In the genomic region with DNA sequence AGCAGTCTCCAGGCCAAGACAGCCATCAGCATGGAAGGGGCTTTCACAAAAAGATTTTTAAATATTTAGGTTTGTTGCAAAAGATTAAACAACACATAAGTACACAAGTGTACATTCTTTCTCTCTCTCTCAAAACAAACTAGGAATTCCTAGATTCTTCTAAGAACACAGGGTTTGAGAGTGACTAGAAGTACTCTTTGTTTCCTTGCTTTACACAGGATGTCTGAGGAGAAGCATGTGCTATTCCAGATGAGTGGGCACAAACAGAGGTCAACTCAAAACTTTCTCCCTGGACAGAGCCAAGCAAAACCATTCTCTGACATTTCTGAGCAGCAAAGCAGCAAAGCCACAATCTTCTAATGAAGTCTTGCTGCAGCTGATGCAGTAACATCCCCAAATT, we compare ENCODE assay signal across 26 cellular contexts.
A peak's percentile ranks its signal among the peaks of the same experiment; 100 is the strongest.
DNase-seq lines count a peak whose midpoint lies in the region; TF ChIP-seq lines count a peak whose summit lies in the region.
"Had no signal": no experiment of that assay in that cellular context is flagged by ENCODE, and none has a peak within 500 bp of the region (broad histone marks: within the 10 kb centered on the region; RNA-seq: fewer than 3 reads in every experiment).

No MANE protein-coding gene starts in this region.

- H2AFZ ChIP-seq in trophoblast cell (ENCODE audit: insufficient read depth, low read length, poor library complexity): no peak overlapping the region

- H3K18ac ChIP-seq in trophoblast cell (ENCODE audit: low read length): no peak overlapping the region

- no peak overlapping the region for H2BK120ac ChIP-seq in trophoblast cell (ENCODE audit: insufficient read depth, low read length, poor library complexity)

- no peaks in the 10 kb centered on the region for H3K36me3 ChIP-seq in trophoblast cell (ENCODE audit: control insufficient read depth in 1 of 2, insufficient read depth in 2 of 2, low read length in 2 of 2)
- no peaks in the 10 kb centered on the region for H3K36me3 ChIP-seq in prostate gland
- H3K36me3 ChIP-seq: cardiac muscle cell, upper lobe of left lung had no signal

- H2AK5ac ChIP-seq in trophoblast cell (ENCODE audit: low read length): no peak overlapping the region

- H4K12ac ChIP-seq in trophoblast cell (ENCODE audit: low read depth, low read length): no peak overlapping the region

- no peak overlapping the region for H4K91ac ChIP-seq in trophoblast cell (ENCODE audit: low read depth, low read length)

- TF ChIP-seq POLR2A in prostate gland (IDR thresholded peaks at IDR 0.05): no peak

- H3K4me2 ChIP-seq in trophoblast cell (ENCODE audit: low read length): no peak overlapping the region

- H3K79me2 ChIP-seq in trophoblast cell (ENCODE audit: control insufficient read depth, insufficient read depth, low read length, poor library complexity): no peaks in the 10 kb centered on the region

- H3K14ac ChIP-seq in trophoblast cell (ENCODE audit: low read length): no peak overlapping the region

- H3K9ac ChIP-seq in trophoblast cell (ENCODE audit: low read length): no peak overlapping the region

- H3K27ac Mint-ChIP-seq in activated CD4-positive, alpha-beta T cell treated with anti-CD3 and anti-CD28 coated beads, Interleukin-2, amount 10 ng/mL, durations not matched to agents 24 days and 14 days: no peak overlapping the region
- H3K27ac Mint-ChIP-seq: CD4-positive, CD25-positive, alpha-beta regulatory T cell; naive thymus-derived CD4-positive, alpha-beta T cell had no signal

- peak; percentile 24 for DNase-seq in activated CD4-positive, alpha-beta T cell treated with anti-CD3 and anti-CD28 coated beads, Interleukin-2, amount 10 ng/mL, durations not matched to agents 24 days and 14 days
- no peak for DNase-seq in activated CD4-positive, alpha-beta T cell treated with anti-CD3 and anti-CD28 coated beads, Interleukin-2, amount 50 U/mL, for 48 hours
- peak; percentile 17 for DNase-seq in fibroblast of villous mesenchyme (ENCODE audit: low read depth)
- no peak for DNase-seq in trophoblast cell
- no peak for DNase-seq in NCI-H1092 treated with DMSO at 0.1 percent for 48 hours (lab: John Stamatoyannopoulos, UW)
- DNase-seq in NCI-H2171 (lab: John Stamatoyannopoulos, UW): no peak
- no peak for DNase-seq in SKM-1 treated with dmso at 0.1 percent for 144 hours (lab: John Stamatoyannopoulos, UW; ENCODE audit: unreplicated experiment)
- DNase-seq in prostate gland (ENCODE audit: low spot score): no peak
- DNase-seq: activated CD4-positive, alpha-beta T cell treated with anti-CD3 and anti-CD28 coated beads, Interleukin-2, amount 50 U/mL, for 4 hours; activated CD4-positive, CD25-positive, alpha-beta regulatory T cell; activated naive CD4-positive, alpha-beta T cell treated with anti-CD3 and anti-CD28 coated beads, Interleukin-2, amount 50 U/mL, for 16 hours; amygdala; CD4-positive, CD25-positive, alpha-beta regulatory T cell; EL; Karpas-422; MV-4-11; naive thymus-derived CD4-positive, alpha-beta T cell; NCI-H1694 treated with DMSO at 0.1 percent for 48 hours; NCI-H524; right cardiac atrium; stimulated activated CD4-positive, alpha-beta T cell treated with anti-CD3 and anti-CD28 coated beads, Interleukin-2, amount 100 ng/mL, for 48 hours; SW 1271; upper lobe of left lung had no signal

- no peak overlapping the region for H3K4me3 ChIP-seq in fibroblast of villous mesenchyme (ENCODE audit: low read depth, low read length)
- no peak overlapping the region for H3K4me3 ChIP-seq in trophoblast cell (ENCODE audit: low read depth, low read length)
- H3K4me3 ChIP-seq in prostate gland: no peak overlapping the region
- H3K4me3 ChIP-seq: cardiac muscle cell, upper lobe of left lung had no signal

- no peak overlapping the region for H4K8ac ChIP-seq in trophoblast cell (ENCODE audit: low read depth, low read length)

- no peak overlapping the region for H3K4ac ChIP-seq in trophoblast cell (ENCODE audit: low read depth, low read length)

- H3K4me1 ChIP-seq in trophoblast cell (ENCODE audit: control insufficient read depth in 1 of 2, insufficient read depth in 2 of 2, low read length in 2 of 2): no peaks in the 10 kb centered on the region
- no peaks in the 10 kb centered on the region for H3K4me1 ChIP-seq in prostate gland (replicated peaks)
- H3K4me1 ChIP-seq: upper lobe of left lung had no signal

- H3K4me1 Mint-ChIP-seq in activated CD4-positive, alpha-beta T cell treated with anti-CD3 and anti-CD28 coated beads, Interleukin-2, amount 10 ng/mL, durations not matched to agents 24 days and 14 days: no peaks in the 10 kb centered on the region
- H3K4me1 Mint-ChIP-seq: CD4-positive, CD25-positive, alpha-beta regulatory T cell; naive thymus-derived CD4-positive, alpha-beta T cell had no signal

- no peak overlapping the region for H2BK12ac ChIP-seq in trophoblast cell (ENCODE audit: low read length)

- peaks cover 2% of the 10 kb centered on the region for H3K36me3 Mint-ChIP-seq in activated CD4-positive, alpha-beta T cell treated with anti-CD3 and anti-CD28 coated beads, Interleukin-2, amount 10 ng/mL, durations not matched to agents 24 days and 14 days (ENCODE audit: low read depth)

- peak overlapping the region; percentile 56 for H3K23ac ChIP-seq in trophoblast cell (ENCODE audit: low read length)

- peaks cover 7% of the 10 kb centered on the region for H3K9me3 Mint-ChIP-seq in activated CD4-positive, alpha-beta T cell treated with anti-CD3 and anti-CD28 coated beads, Interleukin-2, amount 10 ng/mL, durations not matched to agents 24 days and 14 days
- H3K9me3 Mint-ChIP-seq: CD4-positive, CD25-positive, alpha-beta regulatory T cell had no signal

- intact Hi-C loops in activated CD4-positive, alpha-beta T cell treated with anti-CD3 and anti-CD28 coated beads, Interleukin-2, amount 10 ng/mL, durations not matched to agents 24 days and 14 days (cut with micrococcal nuclease): no loop called here
- intact Hi-C loops in prostate gland (cut with DNase I): no loop called here

- H2BK5ac ChIP-seq in trophoblast cell (ENCODE audit: low read depth, low read length, poor library complexity): no peak overlapping the region

- H3K27me3 ChIP-seq in trophoblast cell (ENCODE audit: insufficient read depth, low read length) (no peaks in the 10 kb centered on the region), prostate gland (replicated peaks; ENCODE audit: insufficient read depth) (no peaks in the 10 kb centered on the region)
- H3K27me3 ChIP-seq: cardiac muscle cell, upper lobe of left lung had no signal

- no peaks in the 10 kb centered on the region for H3K9me3 ChIP-seq in trophoblast cell (ENCODE audit: insufficient read depth, low read depth, low read length)
- no peaks in the 10 kb centered on the region for H3K9me3 ChIP-seq in prostate gland
- H3K9me3 ChIP-seq: upper lobe of left lung had no signal

- peaks cover 4% of the 10 kb centered on the region for H3K79me1 ChIP-seq in trophoblast cell (ENCODE audit: low read length)

- no peaks in the 10 kb centered on the region for H3K27me3 Mint-ChIP-seq in activated CD4-positive, alpha-beta T cell treated with anti-CD3 and anti-CD28 coated beads, Interleukin-2, amount 10 ng/mL, durations not matched to agents 24 days and 14 days
- H3K27me3 Mint-ChIP-seq: CD4-positive, CD25-positive, alpha-beta regulatory T cell; naive thymus-derived CD4-positive, alpha-beta T cell had no signal

- no peak for TF ChIP-seq CTCF in fibroblast of villous mesenchyme (IDR thresholded peaks at IDR 0.05; ENCODE audit: insufficient read depth, low read depth, low read length)
- TF ChIP-seq CTCF in prostate gland (IDR thresholded peaks at IDR 0.05): no peak

- H3K27ac ChIP-seq in trophoblast cell (ENCODE audit: low read depth, low read length): no peak overlapping the region
- no peak overlapping the region for H3K27ac ChIP-seq in prostate gland
- H3K27ac ChIP-seq: 22Rv1, cardiac muscle cell, upper lobe of left lung had no signal

- H3K4me3 Mint-ChIP-seq in activated CD4-positive, alpha-beta T cell treated with anti-CD3 and anti-CD28 coated beads, Interleukin-2, amount 10 ng/mL, durations not matched to agents 24 days and 14 days: no peak overlapping the region
- H3K4me3 Mint-ChIP-seq: CD4-positive, CD25-positive, alpha-beta regulatory T cell; mesothelial cell of epicardium; naive thymus-derived CD4-positive, alpha-beta T cell had no signal

Comparison
In these comparisons a context has a peak if more than half of its experiments do, and no peak if none do; other contexts are left out.
1. DNase-seq: peak in activated CD4-positive, alpha-beta T cell treated with anti-CD3 and anti-CD28 coated beads, Interleukin-2, amount 10 ng/mL, durations not matched to agents 24 days and 14 days (single experiment) and fibroblast of villous mesenchyme (single experiment); none in activated CD4-positive, alpha-beta T cell treated with anti-CD3 and anti-CD28 coated beads, Interleukin-2, amount 50 U/mL, for 48 hours (0 of 2), trophoblast cell (0 of 2), NCI-H1092 treated with DMSO at 0.1 percent for 48 hours (single experiment), NCI-H2171 (single experiment), SKM-1 treated with dmso at 0.1 percent for 144 hours (single experiment) and prostate gland (single experiment).